In genomic region chr3:114519415-114519814, GRCh38 we compare ENCODE assay signal across 8 cellular contexts.
A peak's percentile ranks its signal among the peaks of the same experiment; 100 is the strongest.
DNase-seq lines count a peak whose midpoint lies in the region; ATAC-seq and TF ChIP-seq lines count a peak whose summit lies in the region.

No MANE protein-coding gene starts in this region.

- H3K4me3 ChIP-seq in endodermal cell (ENCODE audit: low read length): no peak overlapping the region
- no peak overlapping the region for H3K4me3 ChIP-seq in neuronal stem cell (ENCODE audit: low read length in 2 of 2)
- H3K4me3 ChIP-seq in sigmoid colon: no peak overlapping the region

- H3K27me3 ChIP-seq in endodermal cell (ENCODE audit: control insufficient read depth, insufficient read depth, low read length, poor library complexity, severe bottlenecking) (no peaks in the 10 kb centered on the region), neuronal stem cell (ENCODE audit: control insufficient read depth in 3 of 3, insufficient read depth in 3 of 3, low read depth in 1 of 3, low read length in 3 of 3) (no peaks in the 10 kb centered on the region), sigmoid colon (no peaks in the 10 kb centered on the region)

- TF ChIP-seq CTCF in endodermal cell (conservative IDR thresholded peaks at IDR 0.05) (no peak), sigmoid colon (IDR thresholded peaks at IDR 0.05) (no peak)

- no peak overlapping the region for H4K91ac ChIP-seq in neuronal stem cell (ENCODE audit: low read depth, low read length, poor library complexity)

- no peak overlapping the region for H2BK120ac ChIP-seq in neuronal stem cell (ENCODE audit: low read depth, low read length)

- H3K4ac ChIP-seq in neuronal stem cell (ENCODE audit: low read length): no peak overlapping the region

- H3K18ac ChIP-seq in neuronal stem cell (ENCODE audit: low read length): no peak overlapping the region

- no peaks in the 10 kb centered on the region for H3K9me3 ChIP-seq in endodermal cell (ENCODE audit: control insufficient read depth, low read length)
- no peaks in the 10 kb centered on the region for H3K9me3 ChIP-seq in neuronal stem cell (replicated peaks in 1 of 2; ENCODE audit: control insufficient read depth in 2 of 2, insufficient read depth in 1 of 2, low read depth in 1 of 2, low read length in 2 of 2)
- H3K9me3 ChIP-seq in sigmoid colon: no peaks in the 10 kb centered on the region

- H3K23ac ChIP-seq in neuronal stem cell (ENCODE audit: low read depth, low read length, poor library complexity): no peak overlapping the region

- no peaks in the 10 kb centered on the region for H3K9me3 Mint-ChIP-seq in activated CD8-positive, alpha-beta memory T cell treated with anti-CD3 and anti-CD28 coated beads, Interleukin-2, amount 10 ng/mL, durations not matched to agents 7 days and 5 days (ENCODE audit: low read depth)
- H3K9me3 Mint-ChIP-seq in endodermal cell: no peaks in the 10 kb centered on the region

- H3K79me1 ChIP-seq in neuronal stem cell (ENCODE audit: low read depth, low read length): no peaks in the 10 kb centered on the region

- H2BK5ac ChIP-seq in neuronal stem cell (ENCODE audit: low read length): no peak overlapping the region

- ATAC-seq in activated CD8-positive, alpha-beta memory T cell treated with anti-CD3 and anti-CD28 coated beads, Interleukin-2, amount 10 ng/mL, durations not matched to agents 7 days and 5 days: peak; percentile 33
- ATAC-seq in HG03558 (IDR thresholded peaks at IDR 0.05; ENCODE audit: extremely low read depth, unreplicated experiment): peak; percentile 80
- no peak for ATAC-seq in HG02840 (IDR thresholded peaks at IDR 0.05; ENCODE audit: low FRiP score, unreplicated experiment)

- H3K14ac ChIP-seq in neuronal stem cell (ENCODE audit: low read length): no peak overlapping the region

- no peaks in the 10 kb centered on the region for H3K36me3 Mint-ChIP-seq in activated CD8-positive, alpha-beta memory T cell treated with anti-CD3 and anti-CD28 coated beads, Interleukin-2, amount 10 ng/mL, durations not matched to agents 7 days and 5 days
- H3K36me3 Mint-ChIP-seq in endodermal cell (ENCODE audit: low read depth): no peaks in the 10 kb centered on the region

- no peak overlapping the region for H2BK12ac ChIP-seq in neuronal stem cell (ENCODE audit: low read length)

- no peak overlapping the region for H3K4me3 Mint-ChIP-seq in activated CD8-positive, alpha-beta memory T cell treated with anti-CD3 and anti-CD28 coated beads, Interleukin-2, amount 10 ng/mL, durations not matched to agents 7 days and 5 days
- no peak overlapping the region for H3K4me3 Mint-ChIP-seq in endodermal cell

- H3K4me2 ChIP-seq in neuronal stem cell (ENCODE audit: insufficient read depth, low read length, poor library complexity, severe bottlenecking): no peak overlapping the region

- CTCF ChIA-PET in activated CD8-positive, alpha-beta memory T cell treated with anti-CD3 and anti-CD28 coated beads, Interleukin-2, amount 10 ng/mL, durations not matched to agents 7 days and 5 days (lab: Charles Lee): no interaction called here

- no peaks in the 10 kb centered on the region for H3K27me3 Mint-ChIP-seq in activated CD8-positive, alpha-beta memory T cell treated with anti-CD3 and anti-CD28 coated beads, Interleukin-2, amount 10 ng/mL, durations not matched to agents 7 days and 5 days
- no peaks in the 10 kb centered on the region for H3K27me3 Mint-ChIP-seq in endodermal cell (ENCODE audit: insufficient read depth)

- no peak for DNase-seq in activated CD8-positive, alpha-beta memory T cell treated with anti-CD3 and anti-CD28 coated beads, Interleukin-2, amount 10 ng/mL, durations not matched to agents 7 days and 5 days
- no peak for DNase-seq in activated CD8-positive, alpha-beta memory T cell treated with anti-CD3 and anti-CD28 coated beads for 24 hours
- DNase-seq in endodermal cell (peak; percentile 70), neuronal stem cell (ENCODE audit: low spot score) (peak; percentile 47), sigmoid colon (no peak)
- no peak for DNase-seq in activated CD4-positive, alpha-beta T cell treated with anti-CD3 and anti-CD28 coated beads, Interleukin-2, amount 50 U/mL, for 48 hours

- H3K9ac ChIP-seq in endodermal cell (ENCODE audit: extremely low read depth, low read length, poor library complexity, severe bottlenecking) (no peak overlapping the region), neuronal stem cell (ENCODE audit: low read depth, low read length, poor library complexity) (no peak overlapping the region)

- H2AK5ac ChIP-seq in neuronal stem cell (ENCODE audit: low read depth, low read length): no peak overlapping the region

- no peak for TF ChIP-seq POLR2A in sigmoid colon (IDR thresholded peaks at IDR 0.05)

- no peak overlapping the region for H3K27ac Mint-ChIP-seq in activated CD8-positive, alpha-beta memory T cell treated with anti-CD3 and anti-CD28 coated beads, Interleukin-2, amount 10 ng/mL, durations not matched to agents 7 days and 5 days
- no peak overlapping the region for H3K27ac Mint-ChIP-seq in endodermal cell

- no peak overlapping the region for H2AFZ ChIP-seq in neuronal stem cell (ENCODE audit: low read length)

- H3K4me1 Mint-ChIP-seq in activated CD8-positive, alpha-beta memory T cell treated with anti-CD3 and anti-CD28 coated beads, Interleukin-2, amount 10 ng/mL, durations not matched to agents 7 days and 5 days: no peaks in the 10 kb centered on the region
- peaks cover 9% of the 10 kb centered on the region for H3K4me1 Mint-ChIP-seq in endodermal cell

- H3K27ac ChIP-seq in endodermal cell (ENCODE audit: low read depth, low read length): peak overlapping the region; percentile 25
- H3K27ac ChIP-seq in neuronal stem cell (replicated peaks; ENCODE audit: low read length): no peak overlapping the region
- H3K27ac ChIP-seq in sigmoid colon: no peak overlapping the region

- H3K36me3 ChIP-seq in endodermal cell (ENCODE audit: control insufficient read depth, insufficient read depth, low read length) (no peaks in the 10 kb centered on the region), neuronal stem cell (replicated peaks in 1 of 2; ENCODE audit: control insufficient read depth in 2 of 2, insufficient read depth in 2 of 2, low read length in 2 of 2) (no peaks in the 10 kb centered on the region), sigmoid colon (no peaks in the 10 kb centered on the region)

- H3K4me1 ChIP-seq in endodermal cell (ENCODE audit: control insufficient read depth, insufficient read depth, low read length) (peaks cover 2% of the 10 kb centered on the region), neuronal stem cell (ENCODE audit: control insufficient read depth in 2 of 2, insufficient read depth in 1 of 2, low read depth in 1 of 2, low read length in 2 of 2) (peaks cover 3 to 9% of the 10 kb centered on the region in 2 donors), sigmoid colon (peaks cover 0 to 20% (median 16%) of the 10 kb centered on the region in 4 donors)

- whole genome bisulfite sequencing in endodermal cell (ENCODE audit: insufficient coverage in 1 of 2, insufficient read length in 1 of 2), 2 experiments: 31 to 35% methylated on average over 2 to 3 of the region's 3 CpGs
- no CpG with 5 or more reads among the region's 3 CpGs for WGBS in neuronal stem cell (ENCODE audit: extremely low coverage in 2 of 2, insufficient read length in 2 of 2, insufficient replicate concordance in 1 of 2), 2 donors
- 20 to 39% methylated on average over 3 of the region's 3 CpGs for WGBS in sigmoid colon, 2 donors

- TF ChIP-seq EP300 in sigmoid colon (IDR thresholded peaks at IDR 0.05): no peak

- H4K8ac ChIP-seq in neuronal stem cell (ENCODE audit: low read depth, low read length): no peak overlapping the region

- no peak overlapping the region for H2BK15ac ChIP-seq in neuronal stem cell (ENCODE audit: low read length)

- intact Hi-C loops in sigmoid colon (cut with DNase I): no loop called here

Comparison
In these comparisons a context has a peak if more than half of its experiments do, and no peak if none do; other contexts are left out.
1. DNase-seq: peak in endodermal cell (single experiment) and neuronal stem cell (single experiment); none in activated CD8-positive, alpha-beta memory T cell treated with anti-CD3 and anti-CD28 coated beads, Interleukin-2, amount 10 ng/mL, durations not matched to agents 7 days and 5 days (single experiment), activated CD8-positive, alpha-beta memory T cell treated with anti-CD3 and anti-CD28 coated beads for 24 hours (single experiment), activated CD4-positive, alpha-beta T cell treated with anti-CD3 and anti-CD28 coated beads, Interleukin-2, amount 50 U/mL, for 48 hours (0 of 2) and sigmoid colon (single experiment).